32 cellular contexts compared by ENCODE assay signal in the genomic region with DNA sequence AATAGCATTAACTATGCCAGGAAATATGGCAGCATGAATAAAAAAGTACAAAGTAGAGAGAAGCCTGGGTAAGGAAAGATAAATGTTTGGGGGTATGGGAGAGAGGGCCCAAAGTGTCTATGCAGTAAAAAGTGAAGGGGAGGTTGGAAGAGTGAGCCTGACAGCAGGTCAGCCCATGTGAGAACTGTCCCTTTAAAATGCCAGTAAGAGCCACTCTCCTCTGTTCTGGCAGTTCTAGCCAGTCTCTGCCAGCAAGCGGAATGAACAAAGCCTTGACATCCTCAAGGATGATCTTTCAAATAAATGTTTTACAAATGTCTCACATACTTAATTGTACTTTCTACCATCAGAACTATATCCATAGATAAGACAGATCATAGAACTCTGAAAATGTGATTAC.
"Had no signal": no experiment of that assay in that cellular context is flagged by ENCODE, and none has a peak within 500 bp of the region (broad histone marks: within the 10 kb centered on the region; RNA-seq: fewer than 3 reads in every experiment).

No MANE protein-coding gene starts in this region.

- H3K9me3 ChIP-seq: Peyer's patch, SJCRH30 had no signal

- H3K4me3 Mint-ChIP-seq: activated CD8-positive, alpha-beta T cell treated with anti-CD3 and anti-CD28 coated beads for 36 hours; activated naive CD4-positive, alpha-beta T cell treated with anti-CD3 and anti-CD28 coated beads for 36 hours; activated T-cell treated with anti-CD3 and anti-CD28 coated beads, Interleukin-2, amount 50 U/mL, for 4 hours; activated T-helper 1 cell treated with anti-CD3 and anti-CD28 coated beads, Interleukin-12 subunit alpha, Interleukin-12 subunit beta, Interleukin-2, Interleukin-4 antibody, amounts not matched to agents 30 ng/mL and 10 ng/mL and 1 ng/mL, durations not matched to agents 14 hours and 24 hours and 36 hours; brain had no signal

- H3K4me1 ChIP-seq: SJCRH30 had no signal

- H3K27me3 Mint-ChIP-seq: activated CD8-positive, alpha-beta T cell treated with anti-CD3 and anti-CD28 coated beads for 36 hours; brain had no signal

- ATAC-seq: activated CD8-positive, alpha-beta T cell treated with anti-CD3 and anti-CD28 coated beads for 36 hours; activated naive CD4-positive, alpha-beta T cell treated with anti-CD3 and anti-CD28 coated beads, Interleukin-2, amount 50 U/mL, for 72 hours; activated T-cell treated with anti-CD3 and anti-CD28 coated beads, Interleukin-2, amount 50 U/mL, for 4 hours; PC-3 had no signal

- H3K27me3 ChIP-seq: Peyer's patch, SJCRH30 had no signal

- H3K27ac ChIP-seq: KMS-11, Peyer's patch, RWPE1, SJCRH30, SK-N-MC, WERI-Rb-1 had no signal

- H3K9me3 Mint-ChIP-seq: activated naive CD4-positive, alpha-beta T cell treated with anti-CD3 and anti-CD28 coated beads for 36 hours had no signal

- DNase-seq: activated CD4-positive, alpha-beta T cell treated with anti-CD3 and anti-CD28 coated beads for 1 hour; activated CD4-positive, alpha-beta T cell treated with anti-CD3 and anti-CD28 coated beads for 48 hours; activated CD4-positive, CD25-positive, alpha-beta regulatory T cell; activated CD8-positive, alpha-beta T cell treated with anti-CD3 and anti-CD28 coated beads for 36 hours; activated gamma-delta T cell treated with Interleukin-2 at 50 U/mL for 16 hours; activated naive CD4-positive, alpha-beta T cell treated with anti-CD3 and anti-CD28 coated beads for 36 hours; activated T-cell treated with anti-CD3 and anti-CD28 coated beads, Interleukin-2, amount 50 U/mL, for 4 hours; anterior cingulate cortex; central memory CD4-positive, alpha-beta T cell; NCI-H1092 treated with DMSO at 0.1 percent for 48 hours; NCI-H1417; NCI-H146; NCI-H187; NCI-H2029 treated with DMSO at 0.1 percent for 48 hours; NCI-H2107; NCI-H2171; NCI-H510A; NCI-H526; NCI-H748 treated with DMSO at 0.1 percent for 48 hours; NK-92 treated with Interleukin-12 subunit alpha and Interleukin-12 subunit beta, amount 100 ng/mL, for 24 hours; PC-3; Peyer's patch; SHP77; SJCRH30; T1000; WERI-Rb-1 had no signal

- H3K27ac Mint-ChIP-seq: activated CD8-positive, alpha-beta T cell treated with anti-CD3 and anti-CD28 coated beads for 36 hours; activated naive CD4-positive, alpha-beta T cell treated with anti-CD3 and anti-CD28 coated beads for 36 hours; activated naive CD4-positive, alpha-beta T cell treated with anti-CD3 and anti-CD28 coated beads, Interleukin-2, amount 50 U/mL, for 72 hours; activated T-helper 1 cell treated with anti-CD3 and anti-CD28 coated beads, Interleukin-12 subunit alpha, Interleukin-12 subunit beta, Interleukin-2, Interleukin-4 antibody, amounts not matched to agents 30 ng/mL and 10 ng/mL and 1 ng/mL, durations not matched to agents 14 hours and 24 hours and 36 hours; brain had no signal

- H3K4me3 ChIP-seq: Peyer's patch, SJCRH30, SK-N-MC had no signal
